16 cellular contexts compared by ENCODE assay signal in the genomic region with DNA sequence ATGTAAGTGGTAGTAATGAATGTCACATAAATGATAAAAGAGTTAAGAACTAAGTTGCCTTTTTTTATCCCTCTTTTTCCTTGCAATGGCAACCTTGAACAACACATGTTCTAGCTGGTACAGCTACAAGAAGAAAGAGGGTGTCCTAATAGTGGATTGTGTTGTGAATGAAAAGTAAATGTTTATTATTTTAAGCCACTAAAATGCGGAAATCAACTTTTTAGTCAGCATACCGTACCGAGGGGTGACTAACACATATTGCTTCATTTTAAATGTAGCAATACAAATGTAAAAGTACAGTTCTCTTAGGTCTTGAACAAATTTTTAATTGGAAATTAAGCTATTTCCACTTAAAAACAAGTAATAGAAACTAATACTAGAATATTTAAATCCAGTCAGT. TPM values are rescaled to one million over a fixed set of nuclear protein-coding genes. Genes with fewer than 3 reads are reported as not detected.
DNase-seq lines count a peak whose midpoint lies in the region; ATAC-seq, FAIRE-seq and TF ChIP-seq lines count a peak whose summit lies in the region.
"Had no signal": no experiment of that assay in that cellular context is flagged by ENCODE, and none has a peak within 500 bp of the region (broad histone marks: within the 10 kb centered on the region; RNA-seq: fewer than 3 reads in every experiment).

No MANE protein-coding gene starts in this region.

- no peak for FAIRE-seq in frontal cortex (lab: Jason Lieb, UNC)

- TF ChIP-seq CTCF in PC-9 (conservative IDR thresholded peaks at IDR 0.05), result no peak
- TF ChIP-seq CTCF in CD4-positive, alpha-beta T cell (IDR thresholded peaks at IDR 0.05), result no peak

- no peaks in the 10 kb centered on the region for H4K20me1 ChIP-seq in PC-9 (ENCODE audit: insufficient read depth)

- H3K27me3 ChIP-seq in PC-9 (ENCODE audit: insufficient read depth, low read depth), result no peaks in the 10 kb centered on the region
- no peaks in the 10 kb centered on the region for H3K27me3 ChIP-seq in CD4-positive, alpha-beta T cell (ENCODE audit: control insufficient read depth, insufficient read depth, low read length)
- H3K27me3 ChIP-seq: body of pancreas, ovary, upper lobe of left lung had no signal

- intact Hi-C loops in PC-9 (cut with micrococcal nuclease; ENCODE audit: unreplicated experiment), result loop anchor here (1.0 to 2.0 kb wide), 2 partner anchors 21 to 309 kb away; no protein-coding TSS in a partner anchor
- intact Hi-C loops in CD4-positive, alpha-beta T cell (cut with DNase I, micrococcal nuclease), result loop anchor here (1.0 to 10.0 kb wide), 5 partner anchors 21 to 391 kb away; no protein-coding TSS in a partner anchor

- H2AFZ ChIP-seq in PC-9, result no peak overlapping the region

- no peaks in the 10 kb centered on the region for H3K79me2 ChIP-seq in PC-9 (ENCODE audit: low read depth)

- no peaks in the 10 kb centered on the region; the same call in 1 of the 2 replicates for H3K9me2 ChIP-seq in PC-9 (ENCODE audit: insufficient read depth)

- H3K4me1 Mint-ChIP-seq in CD4-positive, alpha-beta T cell (ENCODE audit: low read depth), result no peaks in the 10 kb centered on the region
- H3K4me1 Mint-ChIP-seq: endodermal cell, H9 had no signal

- CTCF ChIA-PET in PC-9 (lab: Charles Lee), result interaction anchor here (0.6 kb wide), 1 partner anchor 12 kb away, joined by 4 read pairs; no protein-coding TSS in a partner anchor
- CTCF ChIA-PET in CD4-positive, alpha-beta T cell (lab: Charles Lee), result interaction anchor here (0.8 to 2.4 kb wide), 4 partner anchors 18 to 310 kb away, joined by 3 to 11 read pairs (median 3); a partner anchor contains a TSS

- ATAC-seq in CD4-positive, alpha-beta T cell (ENCODE audit: poor library complexity), result no peak
- ATAC-seq in HG02571 (IDR thresholded peaks at IDR 0.05; ENCODE audit: unreplicated experiment), result no peak
- ATAC-seq: body of pancreas had no signal

- POLR2A ChIA-PET in PC-9 (lab: Charles Lee; ENCODE audit: unreplicated experiment), result no interaction called here
- POLR2A ChIA-PET in CD4-positive, alpha-beta T cell (lab: Charles Lee), result interaction anchor here (1.2 to 1.6 kb wide), 2 partner anchors 19 to 95 kb away, joined by 3 read pairs; no protein-coding TSS in a partner anchor

- peak overlapping the region; percentile 1; the same call in 1 of the 2 replicates for H3K4me2 ChIP-seq in PC-9

- no peak overlapping the region for H3K4me3 ChIP-seq in PC-9
- H3K4me3 ChIP-seq: body of pancreas, ovary, upper lobe of left lung had no signal

- no peak overlapping the region for H3K4me3 Mint-ChIP-seq in CD4-positive, alpha-beta T cell
- H3K4me3 Mint-ChIP-seq: endodermal cell, H9, memory B cell had no signal

- no peaks in the 10 kb centered on the region for H3K36me3 Mint-ChIP-seq in CD4-positive, alpha-beta T cell (ENCODE audit: low read depth)
- H3K36me3 Mint-ChIP-seq: memory B cell had no signal

- BruUV-seq in PC-9 (replicated peaks; lab: Mats Ljungman, UMichigan), result no TSS peak

- no peaks in the 10 kb centered on the region for H3K36me3 ChIP-seq in PC-9 (ENCODE audit: low read depth)
- H3K36me3 ChIP-seq: ovary, upper lobe of left lung had no signal

- no peaks in the 10 kb centered on the region for H3F3A ChIP-seq in PC-9 (ENCODE audit: insufficient read depth, low read depth)

- no peaks in the 10 kb centered on the region for H3K27me3 Mint-ChIP-seq in CD4-positive, alpha-beta T cell
- H3K27me3 Mint-ChIP-seq: memory B cell had no signal

- H3K27ac ChIP-seq in PC-9 (peak overlapping the region; percentile 22), epithelial cell of prostate (peak overlapping the region; percentile 51)
- no peak overlapping the region for H3K27ac ChIP-seq in CD4-positive, alpha-beta T cell (ENCODE audit: low read depth, low read length)
- H3K27ac ChIP-seq: body of pancreas, ovary, upper lobe of left lung had no signal

- H3K9me3 Mint-ChIP-seq in CD4-positive, alpha-beta T cell, result no peaks in the 10 kb centered on the region
- H3K9me3 Mint-ChIP-seq: memory B cell had no signal

- no peak overlapping the region for H3K27ac Mint-ChIP-seq in CD4-positive, alpha-beta T cell
- H3K27ac Mint-ChIP-seq: endodermal cell, H9, memory B cell had no signal

- peak; percentile 11 for DNase-seq in A172 (ENCODE audit: low spot score)
- DNase-seq in HCEC 1CT, result peak; percentile 85
- DNase-seq in PC-9, result no peak
- no peak for DNase-seq in epithelial cell of prostate (ENCODE audit: low read depth, low spot score)
- no peak for DNase-seq in CD4-positive, alpha-beta T cell
- DNase-seq in NCI-H524 (lab: John Stamatoyannopoulos, UW), result no peak
- DNase-seq in frontal cortex (ENCODE audit: low spot score in 2 of 2), result no peak
- DNase-seq: body of pancreas, DMS53, endodermal cell, H9, NCI-H1694 treated with DMSO at 0.1 percent for 48 hours, ovary, upper lobe of left lung had no signal

- H3K9me3 ChIP-seq in PC-9 (ENCODE audit: insufficient read depth, low read depth), result no peaks in the 10 kb centered on the region
- H3K9me3 ChIP-seq in CD4-positive, alpha-beta T cell (ENCODE audit: control insufficient read depth, low read length), result no peaks in the 10 kb centered on the region
- H3K9me3 ChIP-seq: body of pancreas, ovary, upper lobe of left lung had no signal

- H3K4me1 ChIP-seq in PC-9 (replicated peaks; ENCODE audit: insufficient read depth), result no peaks in the 10 kb centered on the region
- H3K4me1 ChIP-seq: body of pancreas, upper lobe of left lung had no signal

RNA-seq across cellular contexts. Expression of a gene that starts 17.7 kb away (rescaled TPM):
- total RNA-seq in A172 (2014; rRNA removed; shearing (Covaris generic)), result 23.2 and 32.9 TPM in 2 replicates
- 27.6 and 35.8 TPM in 2 replicates for total RNA-seq in PC-9 (2021)
- total RNA-seq in CD4-positive, alpha-beta T cell, result 1 to 10 TPM; 3.7 to 4.8 TPM
- 119 TPM for total RNA-seq in frontal cortex

Comparison
In these comparisons a context has a peak if more than half of its experiments do, and no peak if none do; other contexts are left out.
1. DNase-seq: peak in A172 (single experiment) and HCEC 1CT (single experiment); none in PC-9 (0 of 2), epithelial cell of prostate (single experiment), CD4-positive, alpha-beta T cell (0 of 10), NCI-H524 (0 of 2) and frontal cortex (0 of 2).